ENCODE assay signal across 1 cellular context in genomic region chr22:46098525-46099475, GRCh38.
A peak's percentile ranks its signal among the peaks of the same experiment; 100 is the strongest.
TF ChIP-seq lines count a peak whose summit lies in the region.

No MANE protein-coding gene starts in this region.

TF ChIP-seq in SK-N-SH, 30 proteins besides CTCF, POLR2A, EP300 and RAD21 (continued from another document):
- TF ChIP-seq, protein P1, sequence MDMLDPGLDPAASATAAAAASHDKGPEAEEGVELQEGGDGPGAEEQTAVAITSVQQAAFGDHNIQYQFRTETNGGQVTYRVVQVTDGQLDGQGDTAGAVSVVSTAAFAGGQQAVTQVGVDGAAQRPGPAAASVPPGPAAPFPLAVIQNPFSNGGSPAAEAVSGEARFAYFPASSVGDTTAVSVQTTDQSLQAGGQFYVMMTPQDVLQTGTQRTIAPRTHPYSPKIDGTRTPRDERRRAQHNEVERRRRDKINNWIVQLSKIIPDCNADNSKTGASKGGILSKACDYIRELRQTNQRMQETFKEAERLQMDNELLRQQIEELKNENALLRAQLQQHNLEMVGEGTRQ (IDR thresholded peaks at IDR 0.05; ENCODE audit: borderline replicate concordance, low read depth, low read length), result no peak
- TF ChIP-seq MXI1 (IDR thresholded peaks at IDR 0.05; ENCODE audit: low read depth, low read length), result peak; percentile 48; the same call in 1 of the 2 replicates
- no peak for TF ChIP-seq RXRA (IDR thresholded peaks at IDR 0.05; ENCODE audit: borderline replicate concordance, low read depth)
- no peak for TF ChIP-seq TAF1 (IDR thresholded peaks at IDR 0.05; ENCODE audit: borderline replicate concordance, low read depth, low read length)
- peak; percentile 78 for TF ChIP-seq FOXJ3 (CRISPR knock-in tag; IDR thresholded peaks at IDR 0.05)
- TF ChIP-seq YY1 (IDR thresholded peaks at IDR 0.05; ENCODE audit: low read depth), result no peak
- peak; percentile 12 for TF ChIP-seq CHD2 (IDR thresholded peaks at IDR 0.05; ENCODE audit: low read length, partially characterized antibody)
